Comparison of ENCODE assay signal across 18 cellular contexts in genomic region chr12:42186793-42187192, GRCh38. TPM values are rescaled to one million over a fixed set of nuclear protein-coding genes. Genes with fewer than 3 reads are reported as not detected.
DNase-seq lines count a peak whose midpoint lies in the region; ATAC-seq, FAIRE-seq and TF ChIP-seq lines count a peak whose summit lies in the region.
"Had no signal": no experiment of that assay in that cellular context is flagged by ENCODE, and none has a peak within 500 bp of the region (broad histone marks: within the 10 kb centered on the region; RNA-seq: fewer than 3 reads in every experiment).

No MANE protein-coding gene starts in this region.

- WGBS in GM12878 (ENCODE audit: insufficient coverage, insufficient replicate concordance, low lambda C conversion rate, missing lambda C conversion rate), result 26% methylated on average over 2 of the region's 2 CpGs

- no peak for FAIRE-seq in GM12878 (lab: Jason Lieb, UNC)
- FAIRE-seq: endothelial cell of umbilical vein had no signal

- peaks cover 4 to 44% (median 6%) of the 10 kb centered on the region in 3 donors for H3K36me3 Mint-ChIP-seq in naive thymus-derived CD8-positive, alpha-beta T cell

- no peak for TF ChIP-seq CTCF in GM12878 (IDR thresholded peaks at IDR 0.05 in 2 of 3, conservative IDR thresholded peaks at IDR 0.05 in 1 of 3; ENCODE audit: control insufficient read depth in 2 of 3, extremely low read depth in 1 of 3, insufficient read depth in 1 of 3, low read depth in 3 of 3, low read length in 3 of 3)

- H3K4me2 ChIP-seq in Karpas-422 (ENCODE audit: low read depth, low read length, poor library complexity, severe bottlenecking), result peak overlapping the region; percentile 57
- H3K4me2 ChIP-seq in GM12878 (ENCODE audit: control insufficient read depth, insufficient read depth), result no peak overlapping the region
- H3K4me2 ChIP-seq: PC-9 had no signal

- H3K9me3 ChIP-seq in Karpas-422 (ENCODE audit: low read length) (no peaks in the 10 kb centered on the region), GM12878 (replicated peaks; ENCODE audit: control insufficient read depth, insufficient read depth, low read length) (no peaks in the 10 kb centered on the region)

- TF ChIP-seq POLR2A in GM12878 (IDR thresholded peaks at IDR 0.05; ENCODE audit: low read depth, low read length), result no peak

- CTCF ChIA-PET in GM12878 (lab: Yijun Ruan, JAX), result interaction anchor here (0.6 kb wide), 1 partner anchor 20 kb away, joined by 3 read pairs; no protein-coding TSS in a partner anchor

- H3K9me3 Mint-ChIP-seq in naive thymus-derived CD8-positive, alpha-beta T cell, result no peaks in the 10 kb centered on the region
- H3K9me3 Mint-ChIP-seq: activated naive CD8-positive, alpha-beta T cell treated with anti-CD3 and anti-CD28 coated beads, Interleukin-2, amount 50 U/mL, for 24 hours; nephron progenitor cell had no signal

- H3K9me2 ChIP-seq in Karpas-422 (replicated peaks; ENCODE audit: insufficient read depth, low read length), result no peaks in the 10 kb centered on the region

- H3K27me3 Mint-ChIP-seq in naive thymus-derived CD8-positive, alpha-beta T cell, result no peaks in the 10 kb centered on the region
- H3K27me3 Mint-ChIP-seq: activated naive CD8-positive, alpha-beta T cell treated with anti-CD3 and anti-CD28 coated beads, Interleukin-2, amount 50 U/mL, for 24 hours had no signal

- peak; percentile 77 for ATAC-seq in GM18858 (IDR thresholded peaks at IDR 0.05; ENCODE audit: unreplicated experiment)
- peak; percentile 58 for ATAC-seq in GM21529 (IDR thresholded peaks at IDR 0.05; ENCODE audit: unreplicated experiment)
- ATAC-seq in GM12878, result peak; percentile 70
- ATAC-seq in esophagus mucosa, result no peak
- no peak for ATAC-seq in naive thymus-derived CD8-positive, alpha-beta T cell
- ATAC-seq: activated naive CD8-positive, alpha-beta T cell treated with anti-CD3 and anti-CD28 coated beads, Interleukin-2, amount 50 U/mL, for 24 hours had no signal

- intact Hi-C loops in GM12878 (cut with micrococcal nuclease; ENCODE audit: unreplicated experiment), result no loop called here

- DNase-seq in Karpas-422 (peak; percentile 76), GM12878 (ENCODE audit: low read depth, low spot score) (no peak), GM03348 (ENCODE audit: low spot score) (no peak), COR-L47 (lab: John Stamatoyannopoulos, UW) (no peak)
- no peak for DNase-seq in naive thymus-derived CD8-positive, alpha-beta T cell
- DNase-seq: activated naive CD8-positive, alpha-beta T cell treated with anti-CD3 and anti-CD28 coated beads, Interleukin-2, amount 50 U/mL, for 24 hours; cortex of kidney; mesendoderm; NCI-H2029; nephron progenitor cell; PC-9; posterior cingulate gyrus; stimulated activated CD4-positive, alpha-beta T cell treated with anti-CD3 and anti-CD28 coated beads, Interleukin-2, amount 100 ng/mL, for 48 hours had no signal

- no peaks in the 10 kb centered on the region for H4K20me1 ChIP-seq in Karpas-422 (ENCODE audit: insufficient read depth, low read depth, low read length)
- H4K20me1 ChIP-seq in GM12878 (ENCODE audit: control insufficient read depth, insufficient read depth), result no peaks in the 10 kb centered on the region

- POLR2A ChIA-PET in GM12878 (lab: Charles Lee), result interaction anchor here (0.6 kb wide), 1 partner anchor 11 kb away, joined by 3 read pairs; no protein-coding TSS in a partner anchor
- POLR2A ChIA-PET in naive thymus-derived CD8-positive, alpha-beta T cell (lab: Charles Lee), result no interaction called here

- TF ChIP-seq RAD21 in GM12878 (IDR thresholded peaks at IDR 0.05; ENCODE audit: insufficient read depth, low read depth, low read length), result no peak

- H3K27ac Mint-ChIP-seq in naive thymus-derived CD8-positive, alpha-beta T cell, result no peak overlapping the region
- H3K27ac Mint-ChIP-seq: activated naive CD8-positive, alpha-beta T cell treated with anti-CD3 and anti-CD28 coated beads, Interleukin-2, amount 50 U/mL, for 24 hours; nephron progenitor cell had no signal

- in situ Hi-C loops in GM12878 (cut with MboI), result no loop called here

- RAD21 ChIA-PET in GM12878 (lab: Charles Lee; ENCODE audit: unreplicated experiment), result interaction anchor here (0.9 kb wide), 1 partner anchor 131 kb away, joined by 3 read pairs; no protein-coding TSS in a partner anchor

- H2AFZ ChIP-seq in Karpas-422 (ENCODE audit: low read length), result no peak overlapping the region
- H2AFZ ChIP-seq in GM12878 (ENCODE audit: control insufficient read depth, low read depth, low read length), result no peak overlapping the region
- H2AFZ ChIP-seq: PC-9 had no signal

- H3K4me1 ChIP-seq in Karpas-422 (ENCODE audit: low read length), result peaks cover 51% of the 10 kb centered on the region
- H3K4me1 ChIP-seq in GM12878 (ENCODE audit: control insufficient read depth, insufficient read depth, low read length), result peaks cover 4% of the 10 kb centered on the region; the same call in 1 of the 2 replicates

- H3K36me3 ChIP-seq in Karpas-422 (ENCODE audit: insufficient read depth, low read length), result peaks cover 32% of the 10 kb centered on the region; the same call in 1 of the 2 replicates
- peaks cover 0 to 3% of the 10 kb centered on the region in 2 experiments; a peak in 1 of 4 replicates for H3K36me3 ChIP-seq in GM12878 (ENCODE audit: control insufficient read depth in 2 of 2, insufficient read depth in 2 of 2, low read length in 1 of 2)

- no peak overlapping the region; the same call in 1 of the 2 replicates for H3K4me3 ChIP-seq in Karpas-422 (ENCODE audit: low read length)
- H3K4me3 ChIP-seq in GM12878, result no peak overlapping the region
- H3K4me3 ChIP-seq: PC-9, skin epidermis had no signal

- no peak overlapping the region for H3K4me3 Mint-ChIP-seq in naive thymus-derived CD8-positive, alpha-beta T cell
- H3K4me3 Mint-ChIP-seq: activated naive CD8-positive, alpha-beta T cell treated with anti-CD3 and anti-CD28 coated beads, Interleukin-2, amount 50 U/mL, for 24 hours; nephron progenitor cell had no signal

- no TSS peak for BruUV-seq in GM12878 (replicated peaks; lab: Mats Ljungman, UMichigan)

- H3K9ac ChIP-seq in Karpas-422 (ENCODE audit: low read length), result 0 out of 2 replicates have a peak overlapping the region, but pooled peaks have one; percentile 20
- no peak overlapping the region for H3K9ac ChIP-seq in GM12878 (ENCODE audit: control insufficient read depth, insufficient read depth, low read length)

- SMC1A ChIA-PET in GM12878 (lab: Charles Lee; ENCODE audit: uncharacterized antibody, unreplicated experiment), result interaction anchor here (0.7 to 2.3 kb wide), 5 partner anchors 14 to 1338 kb away, joined by 3 to 6 read pairs (median 4); no protein-coding TSS in a partner anchor

- peaks cover 18 to 26% (median 22%) of the 10 kb centered on the region in 4 donors for H3K4me1 Mint-ChIP-seq in naive thymus-derived CD8-positive, alpha-beta T cell

- H3K27ac ChIP-seq in Karpas-422 (ENCODE audit: low read length) (peak overlapping the region; percentile 67), GM12878 (ENCODE audit: control insufficient read depth, insufficient read depth) (peak overlapping the region; percentile 28; the same call in 1 of the 2 replicates)
- H3K27ac ChIP-seq: PC-9, skin epidermis had no signal

- no peaks in the 10 kb centered on the region for H3K27me3 ChIP-seq in Karpas-422 (ENCODE audit: low read length)
- no peaks in the 10 kb centered on the region for H3K27me3 ChIP-seq in GM12878 (replicated peaks in 1 of 2; ENCODE audit: control insufficient read depth in 2 of 2, insufficient read depth in 2 of 2, low read length in 1 of 2)

- no peak for TF ChIP-seq EP300 in GM12878 (IDR thresholded peaks at IDR 0.05; ENCODE audit: borderline replicate concordance in 1 of 2, control insufficient read depth in 1 of 2, low read depth in 2 of 2, low read length in 2 of 2)

- H3K79me2 ChIP-seq in Karpas-422 (ENCODE audit: low read length) (peaks cover 85% of the 10 kb centered on the region), GM12878 (ENCODE audit: control insufficient read depth, insufficient read depth, low read length) (no peaks in the 10 kb centered on the region)

RNA-seq across cellular contexts. Expression of gene GXYLT1, which starts 42.1 kb away (rescaled TPM):
- total RNA-seq in Karpas-422 (2014; rRNA removed; shearing (Covaris generic); ENCODE audit: low replicate concordance), result 17.1 and 25.9 TPM in 2 replicates
- 17.6 and 18.4 TPM in 2 replicates for total RNA-seq in GM12878 (2013; cell fraction: nucleolus; rRNA removed)
- total RNA-seq in GM12878 (2014; rRNA removed) (7.9 and 8.5 TPM in 2 replicates), GM12878 (2014; rRNA removed; fragmentation: Illumina TruSeq; extraction: Trizol) (7.1 and 7.8 TPM in 2 replicates), GM12878 (2021) (8.7 and 9.4 TPM in 2 replicates), esophagus mucosa (3.7 TPM)
- 2.5 TPM for polyA plus RNA-seq in GM12878 (2011; ENCODE audit: low read depth)
- polyA plus RNA-seq in GM12878 (2011; rRNA removed) (10.3 and 18.3 TPM in 2 replicates), GM12878 (2014; fragmentation: Illumina TruSeq; extraction: Trizol) (10.2 and 17.7 TPM in 2 replicates), GM12878 (2014; fragmentation: Nextera tagmentation; extraction: Ambion mirVana) (1 to 10 TPM; 2.3 to 2.4 TPM), GM12878 (2014; rRNA removed) (6.3 and 7.0 TPM in 2 replicates), GM12878 (2016; fragmentation: Nextera tagmentation; extraction: Ambion mirVana) (10 to 100 TPM; 12.7 to 14.9 TPM)
- polyA plus RNA-seq in GM12878 (2011; cell fraction: cytosol; rRNA removed), result 3.5 and 3.6 TPM in 2 replicates
- 4.6 and 5.5 TPM in 2 replicates for polyA plus RNA-seq in GM12878 (2011; cell fraction: nucleus; rRNA removed)
- 4.1 and 4.8 TPM in 2 replicates for polyA plus RNA-seq in GM12878 (2012)
- 5.5 and 8.9 TPM in 2 replicates for polyA minus RNA-seq in GM12878 (2011; rRNA and poly(A)+ RNA removed)
- 4.7 and 5.4 TPM in 2 replicates for polyA minus RNA-seq in GM12878 (2011; cell fraction: cytosol; rRNA and poly(A)+ RNA removed)
- 4.7 and 7.4 TPM in 2 replicates for polyA minus RNA-seq in GM12878 (2011; cell fraction: nucleus; rRNA and poly(A)+ RNA removed)
- 10 to 100 TPM in 1 of 2 experiments, 1 to 10 TPM in 1; 9.9 to 10.8 TPM for total RNA-seq in naive thymus-derived CD8-positive, alpha-beta T cell
- 1 to 10 TPM; 1.6 to 2.6 (median 1.9) TPM for polyA plus RNA-seq in naive thymus-derived CD8-positive, alpha-beta T cell

RNA-seq across cellular contexts. Expression of gene YAF2, which starts 51.3 kb away (rescaled TPM):
- total RNA-seq in Karpas-422 (2014; rRNA removed; shearing (Covaris generic); ENCODE audit: low replicate concordance), result 36.3 and 81.7 TPM in 2 replicates
- total RNA-seq in GM12878 (2013; cell fraction: nucleolus; rRNA removed), result 106 and 130 TPM in 2 replicates
- total RNA-seq in GM12878 (2014; rRNA removed) (16.6 and 18.8 TPM in 2 replicates), GM12878 (2014; rRNA removed; fragmentation: Illumina TruSeq; extraction: Trizol) (24.2 and 25.8 TPM in 2 replicates), GM12878 (2021) (33.3 and 36.6 TPM in 2 replicates), esophagus mucosa (18.0 TPM)
- polyA plus RNA-seq in GM12878 (2011; ENCODE audit: low read depth), result 17.1 TPM
- polyA plus RNA-seq in GM12878 (2011; rRNA removed) (26.3 and 36.1 TPM in 2 replicates), GM12878 (2014; fragmentation: Illumina TruSeq; extraction: Trizol) (26.4 and 36.8 TPM in 2 replicates), GM12878 (2014; fragmentation: Nextera tagmentation; extraction: Ambion mirVana) (10 to 100 TPM; 20.8 TPM), GM12878 (2014; rRNA removed) (13.6 and 20.8 TPM in 2 replicates), GM12878 (2016; fragmentation: Nextera tagmentation; extraction: Ambion mirVana) (10 to 100 TPM; 22.2 to 23.8 TPM)
- 8.4 TPM in 2 replicates for polyA plus RNA-seq in GM12878 (2011; cell fraction: cytosol; rRNA removed)
- polyA plus RNA-seq in GM12878 (2011; cell fraction: nucleus; rRNA removed), result 19.8 and 21.2 TPM in 2 replicates
- 13.3 and 14.2 TPM in 2 replicates for polyA plus RNA-seq in GM12878 (2012)
- polyA minus RNA-seq in GM12878 (2011; rRNA and poly(A)+ RNA removed), result 15.9 and 17.7 TPM in 2 replicates
- polyA minus RNA-seq in GM12878 (2011; cell fraction: cytosol; rRNA and poly(A)+ RNA removed), result 4.7 and 14.3 TPM in 2 replicates
- 30.1 and 46.6 TPM in 2 replicates for polyA minus RNA-seq in GM12878 (2011; cell fraction: nucleus; rRNA and poly(A)+ RNA removed)
- 10 to 100 TPM; 40.2 to 42.8 TPM for total RNA-seq in naive thymus-derived CD8-positive, alpha-beta T cell
- polyA plus RNA-seq in naive thymus-derived CD8-positive, alpha-beta T cell, result 10 to 100 TPM; 10.6 to 21.8 (median 12.7) TPM

Comparison
In these comparisons a context has a peak if more than half of its experiments do, and no peak if none do; other contexts are left out.
1. ATAC-seq: peak in GM18858 (single experiment), GM21529 (single experiment) and GM12878 (single experiment); none in esophagus mucosa (single experiment) and naive thymus-derived CD8-positive, alpha-beta T cell (0 of 2).